Comparison of ENCODE assay signal across 22 cellular contexts in genomic region chr11:65629579-65629978, GRCh38. TPM values are rescaled to one million over a fixed set of nuclear protein-coding genes. Genes with fewer than 3 reads are reported as not detected.
DNase-seq lines count a peak whose midpoint lies in the region; ATAC-seq, FAIRE-seq and TF ChIP-seq lines count a peak whose summit lies in the region.
"Had no signal": no experiment of that assay in that cellular context is flagged by ENCODE, and none has a peak within 500 bp of the region (broad histone marks: within the 10 kb centered on the region; RNA-seq: fewer than 3 reads in every experiment).

No MANE protein-coding gene starts in this region.

- 73 to 95% (median 74%) methylated on average over 4 to 14 of the region's 14 CpGs; no CpG with 5 or more reads in 1 of the 4 donors for WGBS in adrenal gland, 4 donors
- WGBS in testis, 2 donors = 44 to 91% methylated on average over 5 to 11 of the region's 14 CpGs

- H3K4me1 ChIP-seq in adrenal gland (replicated peaks in 1 of 2) (no peaks in the 10 kb centered on the region), endothelial cell of umbilical vein (ENCODE audit: control insufficient read depth, extremely low read depth, insufficient read depth, low read length) (no peaks in the 10 kb centered on the region), testis (peaks cover 18% of the 10 kb centered on the region), foreskin keratinocyte (no peaks in the 10 kb centered on the region), SJCRH30 (no peaks in the 10 kb centered on the region)
- H3K4me1 ChIP-seq: HAP-1 had no signal

- POLR2A ChIA-PET in endothelial cell of umbilical vein (lab: Charles Lee) = no interaction called here

- no peak overlapping the region for H3K4me3 ChIP-seq in adrenal gland
- no peak overlapping the region for H3K4me3 ChIP-seq in endothelial cell of umbilical vein (replicated peaks in 1 of 3; ENCODE audit: insufficient read depth in 1 of 3, low read depth in 1 of 3, low read length in 3 of 3)
- no peak overlapping the region for H3K4me3 ChIP-seq in testis
- no peak overlapping the region for H3K4me3 ChIP-seq in SJCRH30
- H3K4me3 ChIP-seq: HAP-1 had no signal

- TF ChIP-seq CTCF in adrenal gland (IDR thresholded peaks at IDR 0.05) (no peak), endothelial cell of umbilical vein (IDR thresholded peaks at IDR 0.05; ENCODE audit: extremely low read depth in 1 of 2, insufficient read depth in 1 of 2, low read depth in 1 of 2, low read length in 2 of 2) (no peak), testis (IDR thresholded peaks at IDR 0.05) (no peak), foreskin keratinocyte (conservative IDR thresholded peaks at IDR 0.05) (no peak)

- no peaks in the 10 kb centered on the region for H3K9me3 ChIP-seq in adrenal gland (replicated peaks in 1 of 3)
- no peaks in the 10 kb centered on the region for H3K9me3 ChIP-seq in endothelial cell of umbilical vein (replicated peaks; ENCODE audit: control insufficient read depth, insufficient read depth, low read length)
- no peaks in the 10 kb centered on the region for H3K9me3 ChIP-seq in testis
- H3K9me3 ChIP-seq in SJCRH30 (replicated peaks) = no peaks in the 10 kb centered on the region
- H3K9me3 ChIP-seq: HAP-1 had no signal

- no peaks in the 10 kb centered on the region for H3K79me2 ChIP-seq in endothelial cell of umbilical vein (ENCODE audit: control insufficient read depth, insufficient read depth, low read length)

- intact Hi-C loops in adrenal gland (cut with DNase I) (no loop called here), endothelial cell of umbilical vein (cut with micrococcal nuclease) (no loop called here), testis (cut with DNase I; ENCODE audit: low total_unique reads) (no loop called here), posterior cingulate gyrus (cut with DNase I) (loop anchor here (5.0 kb wide), 1 partner anchor 78 kb away; no protein-coding TSS in a partner anchor)

- H2AFZ ChIP-seq in endothelial cell of umbilical vein (ENCODE audit: low read depth, low read length) = no peak overlapping the region

- TF ChIP-seq POLR2A in adrenal gland (IDR thresholded peaks at IDR 0.05) = no peak
- TF ChIP-seq POLR2A in endothelial cell of umbilical vein (IDR thresholded peaks at IDR 0.05; ENCODE audit: low read depth, low read length) = no peak
- no peak for TF ChIP-seq POLR2A in testis (IDR thresholded peaks at IDR 0.05)

- H4K20me1 ChIP-seq in endothelial cell of umbilical vein (replicated peaks; ENCODE audit: control insufficient read depth, extremely low read depth, insufficient read depth, low read length) = no peaks in the 10 kb centered on the region

- no peak for ATAC-seq in foreskin keratinocyte

- peak overlapping the region in 2 of 5 donors; percentile 13 to 34 for H3K27ac ChIP-seq in adrenal gland
- no peak overlapping the region for H3K27ac ChIP-seq in endothelial cell of umbilical vein (ENCODE audit: insufficient read depth, low read depth, low read length)
- peak overlapping the region in 1 of 2 donors; percentile 72 for H3K27ac ChIP-seq in testis
- H3K27ac ChIP-seq in foreskin keratinocyte = no peak overlapping the region
- no peak overlapping the region for H3K27ac ChIP-seq in SJCRH30

- dilution Hi-C loops in endothelial cell of umbilical vein (cut with MboI; ENCODE audit: extremely low pct_ligation_motif_present, low sequenced_read_pairs) = no loop called here

- H3K27me3 ChIP-seq in adrenal gland (no peaks in the 10 kb centered on the region), endothelial cell of umbilical vein (ENCODE audit: control insufficient read depth in 2 of 2, insufficient read depth in 2 of 2, low read length in 2 of 2) (no peaks in the 10 kb centered on the region), testis (no peaks in the 10 kb centered on the region), foreskin keratinocyte (no peaks in the 10 kb centered on the region), SJCRH30 (no peaks in the 10 kb centered on the region)

- H3K9me1 ChIP-seq in endothelial cell of umbilical vein (replicated peaks; ENCODE audit: control insufficient read depth, extremely low read depth, insufficient read depth, low read length) = no peaks in the 10 kb centered on the region

- CTCF ChIA-PET in endothelial cell of umbilical vein (lab: Charles Lee) = interaction anchor here (0.9 kb wide), 1 partner anchor 8 kb away, joined by 4 read pairs; the partner anchor contains the start of gene SIPA1

- no peak overlapping the region for H3K9ac ChIP-seq in endothelial cell of umbilical vein (replicated peaks; ENCODE audit: extremely low read depth, insufficient read depth, low read length)

- H3K36me3 ChIP-seq in adrenal gland (replicated peaks in 1 of 2) (peaks cover 0 to 91% of the 10 kb centered on the region in 2 donors), endothelial cell of umbilical vein (ENCODE audit: control insufficient read depth in 2 of 2, extremely low read depth in 1 of 2, insufficient read depth in 2 of 2, low read length in 2 of 2) (peaks cover 19 to 61% of the 10 kb centered on the region in 2 experiments), testis (ENCODE audit: low read depth, missing control alignments) (no peaks in the 10 kb centered on the region), SJCRH30 (peaks cover 40% of the 10 kb centered on the region)

- BruUV-seq in endothelial cell of umbilical vein (replicated peaks; lab: Mats Ljungman, UMichigan) = TSS peak; percentile 7

- FAIRE-seq in endothelial cell of umbilical vein (lab: Jason Lieb, UNC) = no peak
- FAIRE-seq: GM12891, GM18507, H54 had no signal

- H3K4me2 ChIP-seq in endothelial cell of umbilical vein (ENCODE audit: insufficient read depth, low read length) = no peak overlapping the region

- DNase-seq in adrenal gland (peak in 5 of 7 donors; percentile 60 to 72 (median 62)), endothelial cell of umbilical vein (ENCODE audit: low read depth, low spot score) (no peak), testis (peak; percentile 77), posterior cingulate gyrus (no peak), foreskin keratinocyte (no peak), SJCRH30 (no peak)
- DNase-seq: C1 segment of cervical spinal cord; Calu3; CD4-positive, alpha-beta memory T cell; COR-L47; DMS53; DMS79 treated with DMSO at 0.1 percent for 48 hours; GF-D8; GOT3; HFFc6 had no signal

RNA-seq across cellular contexts. Expression of gene SIPA1, which starts 8.3 kb away (rescaled TPM):
- total RNA-seq in adrenal gland = 100 to 1,000 TPM in 1 of 8 donors, 10 to 100 TPM in 7; 51.3 to 108 (median 76.3) TPM
- polyA plus RNA-seq in adrenal gland = 100 to 1,000 TPM in 2 of 3 donors, 1 to 10 TPM in 1; 8.7 to 377 (median 171) TPM
- total RNA-seq in endothelial cell of umbilical vein = 119 and 128 TPM in 2 replicates
- 67.5 and 96.5 TPM in 2 replicates for polyA plus RNA-seq in endothelial cell of umbilical vein
- 43.7 and 54.8 TPM in 2 replicates for polyA plus RNA-seq in endothelial cell of umbilical vein (2011; cell fraction: cytosol; rRNA removed)
- polyA plus RNA-seq in endothelial cell of umbilical vein (2011; cell fraction: nucleus; rRNA removed) = 78.0 and 81.6 TPM in 2 replicates
- 53.4 and 66.6 TPM in 2 replicates for polyA plus RNA-seq in endothelial cell of umbilical vein (2012)
- polyA minus RNA-seq in endothelial cell of umbilical vein = 61.4 and 99.1 TPM in 2 replicates
- polyA minus RNA-seq in endothelial cell of umbilical vein (2011; cell fraction: cytosol; rRNA and poly(A)+ RNA removed) = 16.3 TPM
- 33.2 and 56.9 TPM in 2 replicates for polyA minus RNA-seq in endothelial cell of umbilical vein (2011; cell fraction: nucleus; rRNA and poly(A)+ RNA removed)
- 10 to 100 TPM; 15.2 to 23.5 TPM for total RNA-seq in testis
- 29.0 TPM for polyA plus RNA-seq in testis (ENCODE audit: insufficient read depth, low read depth, low replicate concordance)
- total RNA-seq in foreskin keratinocyte = 22.2 and 22.6 TPM in 2 replicates
- 24.5 and 28.4 TPM in 2 replicates for polyA plus RNA-seq in foreskin keratinocyte
- total RNA-seq in SJCRH30 (2014; rRNA removed; shearing (Covaris generic)) = 2.8 and 2.9 TPM in 2 replicates

RNA-seq across cellular contexts. Expression of gene PCNX3, which starts 14.0 kb away (rescaled TPM):
- total RNA-seq in adrenal gland (10 to 100 TPM; 28.6 to 45.0 (median 41.9) TPM), endothelial cell of umbilical vein (53.8 and 53.9 TPM in 2 replicates), testis (10 to 100 TPM; 78.4 to 87.6 TPM), foreskin keratinocyte (30.0 and 30.3 TPM in 2 replicates)
- polyA plus RNA-seq in adrenal gland (10 to 100 TPM in 2 of 3 donors, 1 to 10 TPM in 1; 9.0 to 29.9 (median 19.2) TPM), endothelial cell of umbilical vein (42.6 and 53.5 TPM in 2 replicates), testis (ENCODE audit: insufficient read depth, low read depth, low replicate concordance) (61.4 TPM), foreskin keratinocyte (23.5 and 24.1 TPM in 2 replicates)
- polyA plus RNA-seq in endothelial cell of umbilical vein (2011; cell fraction: cytosol; rRNA removed) = 23.3 and 28.8 TPM in 2 replicates
- 76.1 and 90.5 TPM in 2 replicates for polyA plus RNA-seq in endothelial cell of umbilical vein (2011; cell fraction: nucleus; rRNA removed)
- 28.4 and 32.6 TPM in 2 replicates for polyA plus RNA-seq in endothelial cell of umbilical vein (2012)
- 45.5 and 63.5 TPM in 2 replicates for polyA minus RNA-seq in endothelial cell of umbilical vein
- 34.9 TPM for polyA minus RNA-seq in endothelial cell of umbilical vein (2011; cell fraction: cytosol; rRNA and poly(A)+ RNA removed)
- 43.2 and 59.8 TPM in 2 replicates for polyA minus RNA-seq in endothelial cell of umbilical vein (2011; cell fraction: nucleus; rRNA and poly(A)+ RNA removed)
- 24.3 and 27.1 TPM in 2 replicates for total RNA-seq in SJCRH30 (2014; rRNA removed; shearing (Covaris generic))

RNA-seq across cellular contexts. Expression of gene MAP3K11, which starts 15.6 kb away (rescaled TPM):
- total RNA-seq in adrenal gland (10 to 100 TPM; 40.2 to 84.4 (median 57.8) TPM), endothelial cell of umbilical vein (160 and 182 TPM in 2 replicates), testis (10 to 100 TPM; 68.4 to 75.7 TPM), foreskin keratinocyte (22.9 and 25.7 TPM in 2 replicates)
- polyA plus RNA-seq in adrenal gland (100 to 1,000 TPM in 1 of 3 donors, 10 to 100 TPM in 2; 11.1 to 143 (median 85.2) TPM), endothelial cell of umbilical vein (131 and 148 TPM in 2 replicates), testis (ENCODE audit: insufficient read depth, low read depth, low replicate concordance) (40.7 TPM), foreskin keratinocyte (23.9 and 28.3 TPM in 2 replicates)
- 74.8 and 100 TPM in 2 replicates for polyA plus RNA-seq in endothelial cell of umbilical vein (2011; cell fraction: cytosol; rRNA removed)
- polyA plus RNA-seq in endothelial cell of umbilical vein (2011; cell fraction: nucleus; rRNA removed) = 107 and 124 TPM in 2 replicates
- polyA plus RNA-seq in endothelial cell of umbilical vein (2012) = 98.7 and 129 TPM in 2 replicates
- 74.5 and 110 TPM in 2 replicates for polyA minus RNA-seq in endothelial cell of umbilical vein
- 32.2 TPM for polyA minus RNA-seq in endothelial cell of umbilical vein (2011; cell fraction: cytosol; rRNA and poly(A)+ RNA removed)
- 44.6 and 76.6 TPM in 2 replicates for polyA minus RNA-seq in endothelial cell of umbilical vein (2011; cell fraction: nucleus; rRNA and poly(A)+ RNA removed)
- 20.5 and 24.3 TPM in 2 replicates for total RNA-seq in SJCRH30 (2014; rRNA removed; shearing (Covaris generic))

RNA-seq across cellular contexts. Expression of gene RELA, which starts 33.1 kb away (rescaled TPM):
- 10 to 100 TPM; 31.7 to 76.2 (median 69.6) TPM for total RNA-seq in adrenal gland
- polyA plus RNA-seq in adrenal gland = 10 to 100 TPM; 38.2 to 64.6 (median 46.7) TPM
- 105 and 106 TPM in 2 replicates for total RNA-seq in endothelial cell of umbilical vein
- polyA plus RNA-seq in endothelial cell of umbilical vein = 78.7 and 89.5 TPM in 2 replicates
- 53.2 and 65.2 TPM in 2 replicates for polyA plus RNA-seq in endothelial cell of umbilical vein (2011; cell fraction: cytosol; rRNA removed)
- 150 and 181 TPM in 2 replicates for polyA plus RNA-seq in endothelial cell of umbilical vein (2011; cell fraction: nucleus; rRNA removed)
- 89.6 and 100 TPM in 2 replicates for polyA plus RNA-seq in endothelial cell of umbilical vein (2012)
- 45.7 and 70.9 TPM in 2 replicates for polyA minus RNA-seq in endothelial cell of umbilical vein
- polyA minus RNA-seq in endothelial cell of umbilical vein (2011; cell fraction: cytosol; rRNA and poly(A)+ RNA removed) = 35.8 TPM
- polyA minus RNA-seq in endothelial cell of umbilical vein (2011; cell fraction: nucleus; rRNA and poly(A)+ RNA removed) = 66.0 and 73.1 TPM in 2 replicates
- total RNA-seq in testis = 10 to 100 TPM; 64.9 to 82.0 TPM
- polyA plus RNA-seq in testis (ENCODE audit: insufficient read depth, low read depth, low replicate concordance) = 47.5 TPM
- total RNA-seq in foreskin keratinocyte = 41.9 and 50.4 TPM in 2 replicates
- polyA plus RNA-seq in foreskin keratinocyte = 48.6 and 53.2 TPM in 2 replicates
- total RNA-seq in SJCRH30 (2014; rRNA removed; shearing (Covaris generic)) = 37.3 and 38.3 TPM in 2 replicates

RNA-seq across cellular contexts. Expression of gene KCNK7, which starts 34.0 kb away (rescaled TPM):
- total RNA-seq in adrenal gland = 1 to 10 TPM in 1 of 8 donors, under 1 TPM in 3, not detected in 4; 0.14 to 1.5 (median 0.40) TPM
- 10 to 100 TPM in 1 of 3 donors, 1 to 10 TPM in 1, not detected in 1; 2.4 to 12.5 TPM for polyA plus RNA-seq in adrenal gland
- 0.60 and 1.3 TPM in 2 replicates for total RNA-seq in endothelial cell of umbilical vein
- polyA plus RNA-seq in endothelial cell of umbilical vein = 0.17 and 0.19 TPM in 2 replicates
- polyA plus RNA-seq in endothelial cell of umbilical vein (2011; cell fraction: cytosol; rRNA removed) = 0.13 and 0.21 TPM in 2 replicates
- 0.66 and 0.87 TPM in 2 replicates for polyA plus RNA-seq in endothelial cell of umbilical vein (2011; cell fraction: nucleus; rRNA removed)
- 0.70 TPM in 1 of 2 replicates, not detected in the other for polyA plus RNA-seq in endothelial cell of umbilical vein (2012)
- polyA minus RNA-seq in endothelial cell of umbilical vein = 0.51 TPM in 1 of 2 replicates, not detected in the other
- not detected for polyA minus RNA-seq in endothelial cell of umbilical vein (2011; cell fraction: cytosol; rRNA and poly(A)+ RNA removed)
- 0.34 TPM in 1 of 2 replicates, not detected in the other for polyA minus RNA-seq in endothelial cell of umbilical vein (2011; cell fraction: nucleus; rRNA and poly(A)+ RNA removed)
- 1 to 10 TPM in 1 of 2 donors, under 1 TPM in 1; 0.99 to 2.5 TPM for total RNA-seq in testis
- polyA plus RNA-seq in testis (ENCODE audit: insufficient read depth, low read depth, low replicate concordance) = 0.26 TPM
- total RNA-seq in foreskin keratinocyte = 0.25 and 0.27 TPM in 2 replicates
- 0.66 and 1.0 TPM in 2 replicates for polyA plus RNA-seq in foreskin keratinocyte
- 0.28 TPM in 1 of 2 replicates, not detected in the other for total RNA-seq in SJCRH30 (2014; rRNA removed; shearing (Covaris generic))
- total RNA-seq: A172, Daoy, G401 had no signal

Comparison
In these comparisons a context has a peak if more than half of its experiments do, and no peak if none do; other contexts are left out.
1. DNase-seq: peak in adrenal gland (5 of 7) and testis (single experiment); none in endothelial cell of umbilical vein (single experiment), posterior cingulate gyrus (0 of 10), foreskin keratinocyte (0 of 2) and SJCRH30 (0 of 2).